ENCODE assay signal across 8 cellular contexts in the genomic region with DNA sequence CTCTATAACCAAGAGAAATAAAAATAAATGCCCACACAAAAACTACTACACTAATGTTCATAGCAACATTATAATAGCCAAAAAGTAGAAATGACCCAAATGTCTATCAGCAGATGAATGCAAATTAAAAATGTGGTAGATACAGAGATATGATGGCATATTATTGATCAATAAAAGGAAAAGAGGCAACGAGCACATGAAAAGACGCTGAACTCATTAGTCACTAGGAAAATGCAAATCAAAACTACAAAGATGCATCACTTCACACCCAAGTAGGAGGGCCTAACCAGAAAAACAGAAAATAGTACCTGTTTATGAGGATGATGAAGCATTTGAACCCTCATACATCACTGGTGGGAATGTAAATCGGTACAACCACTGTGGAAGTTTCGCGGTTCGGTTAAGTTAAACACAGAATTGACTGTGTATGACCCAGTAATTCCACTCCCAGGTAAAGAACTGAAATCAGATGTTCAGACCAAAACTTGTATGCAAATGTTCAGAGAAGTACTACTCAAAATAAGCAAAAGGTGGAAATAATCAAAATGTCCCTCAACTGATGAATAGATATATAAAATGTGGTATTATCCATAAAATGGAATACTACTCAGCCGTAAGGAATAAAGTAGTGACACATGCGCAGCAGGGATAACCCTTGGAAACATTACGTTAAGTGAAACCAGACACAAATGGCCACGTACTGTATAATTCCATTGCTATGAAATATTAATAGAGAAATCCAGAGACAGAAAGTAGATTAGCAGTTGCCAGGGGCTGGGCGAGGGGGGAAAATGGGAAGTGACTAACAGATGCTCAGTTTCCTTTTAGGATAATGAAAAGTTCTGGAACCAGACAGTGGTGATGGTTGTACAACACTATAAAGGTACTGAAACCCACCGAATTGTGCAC. TPM values are rescaled to one million over a fixed set of nuclear protein-coding genes. Genes with fewer than 3 reads are reported as not detected.
A peak's percentile ranks its signal among the peaks of the same experiment; 100 is the strongest.
DNase-seq lines count a peak whose midpoint lies in the region; ATAC-seq and TF ChIP-seq lines count a peak whose summit lies in the region.

No MANE protein-coding gene starts in this region.

- H3K9me2 ChIP-seq in Karpas-422 (replicated peaks; ENCODE audit: insufficient read depth, low read length): no peaks in the 10 kb centered on the region

- DNase-seq in Karpas-422 (no peak), KBM-7 (no peak), islet precursor cell (no peak), left lung (no peak)
- DNase-seq in activated naive CD8-positive, alpha-beta T cell treated with anti-CD3 and anti-CD28 coated beads, Interleukin-2, amount 50 U/mL, for 24 hours: peak; percentile 40
- DNase-seq in stimulated activated CD4-positive, alpha-beta T cell treated with anti-CD3 and anti-CD28 coated beads, Interleukin-2, amount 100 ng/mL, for 4 hours (ENCODE audit: low read depth): peak; percentile 45

- peak overlapping the region; percentile 79 for H3K4me3 Mint-ChIP-seq in activated naive CD8-positive, alpha-beta T cell treated with anti-CD3 and anti-CD28 coated beads, Interleukin-2, amount 50 U/mL, for 24 hours

- H3K9me3 ChIP-seq in Karpas-422 (ENCODE audit: low read length): no peaks in the 10 kb centered on the region
- H3K9me3 ChIP-seq in left lung: no peaks in the 10 kb centered on the region

- H3K27ac ChIP-seq in Karpas-422 (ENCODE audit: low read length) (no peak overlapping the region), left lung (no peak overlapping the region)

- peaks cover 66% of the 10 kb centered on the region for H3K4me1 Mint-ChIP-seq in activated naive CD8-positive, alpha-beta T cell treated with anti-CD3 and anti-CD28 coated beads, Interleukin-2, amount 50 U/mL, for 24 hours

- H3K79me2 ChIP-seq in Karpas-422 (ENCODE audit: low read length): peaks cover 78% of the 10 kb centered on the region

- no peak overlapping the region for H3K9ac ChIP-seq in Karpas-422 (ENCODE audit: low read length)

- H3K4me2 ChIP-seq in Karpas-422 (ENCODE audit: low read depth, low read length, poor library complexity, severe bottlenecking): peak overlapping the region; percentile 39

- ATAC-seq in GM19035 (IDR thresholded peaks at IDR 0.05; ENCODE audit: unreplicated experiment): peak; percentile 31
- ATAC-seq in activated naive CD8-positive, alpha-beta T cell treated with anti-CD3 and anti-CD28 coated beads, Interleukin-2, amount 50 U/mL, for 24 hours: peak; percentile 58
- no peak for ATAC-seq in GM19328 (IDR thresholded peaks at IDR 0.05; ENCODE audit: unreplicated experiment)
- no peak for ATAC-seq in left lung

- H3K36me3 ChIP-seq in Karpas-422 (ENCODE audit: insufficient read depth, low read length) (no peaks in the 10 kb centered on the region), left lung (no peaks in the 10 kb centered on the region)

- no peak overlapping the region for H2AFZ ChIP-seq in Karpas-422 (ENCODE audit: low read length)

- H4K20me1 ChIP-seq in Karpas-422 (ENCODE audit: insufficient read depth, low read depth, low read length): peaks cover 16% of the 10 kb centered on the region; the same call in 1 of the 2 replicates

- H3K27ac Mint-ChIP-seq in activated naive CD8-positive, alpha-beta T cell treated with anti-CD3 and anti-CD28 coated beads, Interleukin-2, amount 50 U/mL, for 24 hours: peak overlapping the region; percentile 98

- H3K4me1 ChIP-seq in Karpas-422 (ENCODE audit: low read length) (peaks cover 20% of the 10 kb centered on the region), left lung (peaks cover 3 to 57% of the 10 kb centered on the region in 2 donors)

- intact Hi-C loops in left lung (cut with DNase I): no loop called here

- in situ Hi-C loops in KBM-7 (cut with MboI; ENCODE audit: low pct_unique_long_range_greater_than_20kb, low sequenced_read_pairs): no loop called here

- H3K9me3 Mint-ChIP-seq in activated naive CD8-positive, alpha-beta T cell treated with anti-CD3 and anti-CD28 coated beads, Interleukin-2, amount 50 U/mL, for 24 hours: no peaks in the 10 kb centered on the region

- peaks cover 14% of the 10 kb centered on the region for H3K36me3 Mint-ChIP-seq in activated naive CD8-positive, alpha-beta T cell treated with anti-CD3 and anti-CD28 coated beads, Interleukin-2, amount 50 U/mL, for 24 hours (ENCODE audit: low read depth)

- H3K27me3 ChIP-seq in Karpas-422 (ENCODE audit: low read length) (no peaks in the 10 kb centered on the region), left lung (no peaks in the 10 kb centered on the region)

- no peak for TF ChIP-seq CTCF in left lung (IDR thresholded peaks at IDR 0.05)

- H3K4me3 ChIP-seq in Karpas-422 (ENCODE audit: low read length) (peak overlapping the region; percentile 26; the same call in 1 of the 2 replicates), left lung (no peak overlapping the region)

- H3K27me3 Mint-ChIP-seq in activated naive CD8-positive, alpha-beta T cell treated with anti-CD3 and anti-CD28 coated beads, Interleukin-2, amount 50 U/mL, for 24 hours: no peaks in the 10 kb centered on the region

RNA-seq across cellular contexts. Expression of a gene that starts 3.1 kb away (rescaled TPM):
- total RNA-seq in Karpas-422 (2014; rRNA removed; shearing (Covaris generic); ENCODE audit: low replicate concordance): 26.3 and 35.1 TPM in 2 replicates
- 10 to 100 TPM; 57.9 to 58.0 TPM for total RNA-seq in left lung

RNA-seq across cellular contexts. Expression of a gene that starts 32.2 kb away (rescaled TPM):
- total RNA-seq in Karpas-422 (2014; rRNA removed; shearing (Covaris generic); ENCODE audit: low replicate concordance): not detected in 2 replicates
- total RNA-seq in left lung: under 1 TPM; 0.10 to 0.26 TPM

Comparison
In these comparisons a context has a peak if more than half of its experiments do, and no peak if none do; other contexts are left out.
1. ATAC-seq: peak in GM19035 (single experiment) and activated naive CD8-positive, alpha-beta T cell treated with anti-CD3 and anti-CD28 coated beads, Interleukin-2, amount 50 U/mL, for 24 hours (single experiment); none in GM19328 (single experiment) and left lung (single experiment).
2. DNase-seq: peak in activated naive CD8-positive, alpha-beta T cell treated with anti-CD3 and anti-CD28 coated beads, Interleukin-2, amount 50 U/mL, for 24 hours (single experiment) and stimulated activated CD4-positive, alpha-beta T cell treated with anti-CD3 and anti-CD28 coated beads, Interleukin-2, amount 100 ng/mL, for 4 hours (single experiment); none in Karpas-422 (single experiment), KBM-7 (single experiment), islet precursor cell (single experiment) and left lung (0 of 2).